1 cellular context compared by ENCODE assay signal in the genomic region with DNA sequence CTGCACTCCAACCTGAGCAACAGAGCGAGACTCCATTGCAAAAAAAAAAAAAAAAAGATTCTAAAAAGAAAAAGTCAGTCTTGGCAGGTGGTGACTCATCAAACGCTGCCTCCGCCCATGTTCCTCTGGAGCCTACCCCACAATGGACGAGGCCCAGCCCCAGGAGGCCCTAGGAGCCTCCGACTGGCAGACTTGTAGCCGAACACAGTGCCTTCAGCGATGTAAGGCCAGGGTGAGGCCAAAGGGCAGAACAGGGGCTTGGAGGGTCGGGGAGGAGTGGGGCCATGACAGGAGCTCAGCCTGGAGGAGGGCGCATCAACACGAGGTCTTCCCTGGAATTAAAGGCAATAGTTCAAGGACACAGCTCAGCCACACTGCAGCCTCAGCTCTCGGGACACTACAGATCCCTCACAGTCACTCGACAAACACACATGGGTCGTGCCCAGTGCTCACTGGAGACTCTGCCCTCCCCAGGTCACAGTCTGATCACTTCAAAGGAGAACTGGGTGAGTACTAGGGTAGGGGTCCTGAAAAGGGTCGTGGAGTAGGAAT.
TF ChIP-seq lines count a peak whose summit lies in the region.

No MANE protein-coding gene starts in this region.

TF ChIP-seq in HepG2, 621 proteins besides CTCF, POLR2A, EP300 and RAD21 (continues in another document):
- TF ChIP-seq SRSF4 (IDR thresholded peaks at IDR 0.05; ENCODE audit: low read depth, low read length, poor library complexity, severe bottlenecking), result no peak
- TF ChIP-seq, protein P1, sequence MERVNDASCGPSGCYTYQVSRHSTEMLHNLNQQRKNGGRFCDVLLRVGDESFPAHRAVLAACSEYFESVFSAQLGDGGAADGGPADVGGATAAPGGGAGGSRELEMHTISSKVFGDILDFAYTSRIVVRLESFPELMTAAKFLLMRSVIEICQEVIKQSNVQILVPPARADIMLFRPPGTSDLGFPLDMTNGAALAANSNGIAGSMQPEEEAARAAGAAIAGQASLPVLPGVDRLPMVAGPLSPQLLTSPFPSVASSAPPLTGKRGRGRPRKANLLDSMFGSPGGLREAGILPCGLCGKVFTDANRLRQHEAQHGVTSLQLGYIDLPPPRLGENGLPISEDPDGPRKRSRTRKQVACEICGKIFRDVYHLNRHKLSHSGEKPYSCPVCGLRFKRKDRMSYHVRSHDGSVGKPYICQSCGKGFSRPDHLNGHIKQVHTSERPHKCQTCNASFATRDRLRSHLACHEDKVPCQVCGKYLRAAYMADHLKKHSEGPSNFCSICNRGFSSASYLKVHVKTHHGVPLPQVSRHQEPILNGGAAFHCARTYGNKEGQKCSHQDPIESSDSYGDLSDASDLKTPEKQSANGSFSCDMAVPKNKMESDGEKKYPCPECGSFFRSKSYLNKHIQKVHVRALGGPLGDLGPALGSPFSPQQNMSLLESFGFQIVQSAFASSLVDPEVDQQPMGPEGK (CRISPR knock-in tag; IDR thresholded peaks at IDR 0.05), result 0 out of 2 replicates have a peak, but pooled peaks have one; percentile 21
- TF ChIP-seq ZBTB7B (CRISPR knock-in tag; IDR thresholded peaks at IDR 0.05), result peak; percentile 27; the same call in 1 of the 2 replicates
- TF ChIP-seq ZBTB38 (CRISPR knock-in tag; IDR thresholded peaks at IDR 0.05), result peak; percentile 22; the same call in 1 of the 2 replicates
- peak; percentile 19; the same call in 1 of the 2 replicates for TF ChIP-seq HNF4A (CRISPR knock-in tag; IDR thresholded peaks at IDR 0.05)
- TF ChIP-seq MEIS2 (CRISPR knock-in tag; IDR thresholded peaks at IDR 0.05), result no peak
- TF ChIP-seq, protein P2, sequence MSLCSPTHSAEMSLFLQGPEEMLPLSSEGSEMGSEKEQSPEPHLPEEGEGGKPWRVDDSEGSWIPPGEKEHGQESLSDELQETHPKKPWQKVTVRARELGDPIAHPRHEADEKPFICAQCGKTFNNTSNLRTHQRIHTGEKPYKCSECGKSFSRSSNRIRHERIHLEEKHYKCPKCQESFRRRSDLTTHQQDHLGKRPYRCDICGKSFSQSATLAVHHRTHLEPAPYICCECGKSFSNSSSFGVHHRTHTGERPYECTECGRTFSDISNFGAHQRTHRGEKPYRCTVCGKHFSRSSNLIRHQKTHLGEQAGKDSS (CRISPR knock-in tag; IDR thresholded peaks at IDR 0.05; ENCODE audit: borderline replicate concordance, low read depth), result peak; percentile 90
- TF ChIP-seq ZSCAN31 (CRISPR knock-in tag; IDR thresholded peaks at IDR 0.05; ENCODE audit: low read depth), result no peak
- 0 out of 2 replicates have a peak, but pooled peaks have one; percentile 24 for TF ChIP-seq SALL1 (CRISPR knock-in tag; IDR thresholded peaks at IDR 0.05)
- TF ChIP-seq, protein P3, sequence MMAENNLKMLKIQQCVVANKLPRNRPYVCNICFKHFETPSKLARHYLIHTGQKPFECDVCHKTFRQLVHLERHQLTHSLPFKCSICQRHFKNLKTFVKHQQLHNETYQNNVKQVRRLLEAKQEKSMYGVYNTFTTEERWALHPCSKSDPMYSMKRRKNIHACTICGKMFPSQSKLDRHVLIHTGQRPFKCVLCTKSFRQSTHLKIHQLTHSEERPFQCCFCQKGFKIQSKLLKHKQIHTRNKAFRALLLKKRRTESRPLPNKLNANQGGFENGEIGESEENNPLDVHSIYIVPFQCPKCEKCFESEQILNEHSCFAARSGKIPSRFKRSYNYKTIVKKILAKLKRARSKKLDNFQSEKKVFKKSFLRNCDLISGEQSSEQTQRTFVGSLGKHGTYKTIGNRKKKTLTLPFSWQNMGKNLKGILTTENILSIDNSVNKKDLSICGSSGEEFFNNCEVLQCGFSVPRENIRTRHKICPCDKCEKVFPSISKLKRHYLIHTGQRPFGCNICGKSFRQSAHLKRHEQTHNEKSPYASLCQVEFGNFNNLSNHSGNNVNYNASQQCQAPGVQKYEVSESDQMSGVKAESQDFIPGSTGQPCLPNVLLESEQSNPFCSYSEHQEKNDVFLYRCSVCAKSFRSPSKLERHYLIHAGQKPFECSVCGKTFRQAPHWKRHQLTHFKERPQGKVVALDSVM (CRISPR knock-in tag; IDR thresholded peaks at IDR 0.05), result peak; percentile 42; the same call in 1 of the 2 replicates
- TF ChIP-seq ZNF460 (CRISPR knock-in tag; IDR thresholded peaks at IDR 0.05; ENCODE audit: borderline replicate concordance), result peak; percentile 2; the same call in 1 of the 2 replicates
- TF ChIP-seq SCMH1 (CRISPR knock-in tag; IDR thresholded peaks at IDR 0.05; ENCODE audit: borderline replicate concordance), result no peak
- TF ChIP-seq, protein P4, sequence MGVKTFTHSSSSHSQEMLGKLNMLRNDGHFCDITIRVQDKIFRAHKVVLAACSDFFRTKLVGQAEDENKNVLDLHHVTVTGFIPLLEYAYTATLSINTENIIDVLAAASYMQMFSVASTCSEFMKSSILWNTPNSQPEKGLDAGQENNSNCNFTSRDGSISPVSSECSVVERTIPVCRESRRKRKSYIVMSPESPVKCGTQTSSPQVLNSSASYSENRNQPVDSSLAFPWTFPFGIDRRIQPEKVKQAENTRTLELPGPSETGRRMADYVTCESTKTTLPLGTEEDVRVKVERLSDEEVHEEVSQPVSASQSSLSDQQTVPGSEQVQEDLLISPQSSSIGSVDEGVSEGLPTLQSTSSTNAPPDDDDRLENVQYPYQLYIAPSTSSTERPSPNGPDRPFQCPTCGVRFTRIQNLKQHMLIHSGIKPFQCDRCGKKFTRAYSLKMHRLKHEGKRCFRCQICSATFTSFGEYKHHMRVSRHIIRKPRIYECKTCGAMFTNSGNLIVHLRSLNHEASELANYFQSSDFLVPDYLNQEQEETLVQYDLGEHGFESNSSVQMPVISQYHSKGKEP (CRISPR knock-in tag; IDR thresholded peaks at IDR 0.05), result no peak
- peak; percentile 44 for TF ChIP-seq TEAD3 (CRISPR knock-in tag; optimal IDR thresholded peaks at IDR 0.05; ENCODE audit: borderline replicate concordance)
- TF ChIP-seq ZNF790 (CRISPR knock-in tag; IDR thresholded peaks at IDR 0.05; ENCODE audit: borderline replicate concordance), result no peak
- TF ChIP-seq PITX1 (CRISPR knock-in tag; IDR thresholded peaks at IDR 0.05), result peak; percentile 52; the same call in 1 of the 2 replicates
- no peak for TF ChIP-seq ZNF772 (CRISPR knock-in tag; IDR thresholded peaks at IDR 0.05)
- TF ChIP-seq FOSL2 (CRISPR knock-in tag; IDR thresholded peaks at IDR 0.05), result peak; percentile 79
- TF ChIP-seq SP140L (CRISPR knock-in tag; IDR thresholded peaks at IDR 0.05; ENCODE audit: borderline replicate concordance), result no peak
- peak; percentile 77 for TF ChIP-seq ZMYM3 (CRISPR knock-in tag; IDR thresholded peaks at IDR 0.05)
- TF ChIP-seq NR2F1 (CRISPR knock-in tag; IDR thresholded peaks at IDR 0.05), result 0 out of 4 replicates have a peak, but pooled peaks of 1 of the 2 experiments have one; percentile 17
- 0 out of 2 replicates have a peak, but pooled peaks have one; percentile 15 for TF ChIP-seq KDM2A (CRISPR knock-in tag; IDR thresholded peaks at IDR 0.05; ENCODE audit: borderline replicate concordance, low read depth)
- TF ChIP-seq POLR2G (IDR thresholded peaks at IDR 0.05; ENCODE audit: low read depth, low read length), result peak; percentile 44; the same call in 1 of the 2 replicates
- 0 out of 2 replicates have a peak, but pooled peaks have one; percentile 23 for TF ChIP-seq AHR (CRISPR knock-in tag; IDR thresholded peaks at IDR 0.05)
- peak; percentile 22; the same call in 1 of the 2 replicates for TF ChIP-seq ZFY (CRISPR knock-in tag; IDR thresholded peaks at IDR 0.05)
- TF ChIP-seq ZNF253 (CRISPR knock-in tag; IDR thresholded peaks at IDR 0.05; ENCODE audit: borderline replicate concordance), result no peak
- TF ChIP-seq ZNF263 (CRISPR knock-in tag; IDR thresholded peaks at IDR 0.05), result peak; percentile 79
- TF ChIP-seq HDAC6 (IDR thresholded peaks at IDR 0.05; ENCODE audit: low read depth, low read length), result no peak
- TF ChIP-seq DMAP1 (CRISPR knock-in tag; IDR thresholded peaks at IDR 0.05), result 0 out of 2 replicates have a peak, but pooled peaks have one; percentile 24
- TF ChIP-seq, protein P5, sequence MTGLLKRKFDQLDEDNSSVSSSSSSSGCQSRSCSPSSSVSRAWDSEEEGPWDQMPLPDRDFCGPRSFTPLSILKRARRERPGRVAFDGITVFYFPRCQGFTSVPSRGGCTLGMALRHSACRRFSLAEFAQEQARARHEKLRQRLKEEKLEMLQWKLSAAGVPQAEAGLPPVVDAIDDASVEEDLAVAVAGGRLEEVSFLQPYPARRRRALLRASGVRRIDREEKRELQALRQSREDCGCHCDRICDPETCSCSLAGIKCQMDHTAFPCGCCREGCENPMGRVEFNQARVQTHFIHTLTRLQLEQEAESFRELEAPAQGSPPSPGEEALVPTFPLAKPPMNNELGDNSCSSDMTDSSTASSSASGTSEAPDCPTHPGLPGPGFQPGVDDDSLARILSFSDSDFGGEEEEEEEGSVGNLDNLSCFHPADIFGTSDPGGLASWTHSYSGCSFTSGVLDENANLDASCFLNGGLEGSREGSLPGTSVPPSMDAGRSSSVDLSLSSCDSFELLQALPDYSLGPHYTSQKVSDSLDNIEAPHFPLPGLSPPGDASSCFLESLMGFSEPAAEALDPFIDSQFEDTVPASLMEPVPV (CRISPR knock-in tag; IDR thresholded peaks at IDR 0.05), result no peak
- TF ChIP-seq RXRB (CRISPR knock-in tag; IDR thresholded peaks at IDR 0.05; ENCODE audit: borderline replicate concordance), result 0 out of 2 replicates have a peak, but pooled peaks have one; percentile 42
- peak; percentile 36; the same call in 1 of the 2 replicates for TF ChIP-seq MYC (CRISPR knock-in tag; IDR thresholded peaks at IDR 0.05; ENCODE audit: borderline replicate concordance)
- peak; percentile 99 for TF ChIP-seq ZNF3 (CRISPR knock-in tag; IDR thresholded peaks at IDR 0.05)
- TF ChIP-seq, protein P6, sequence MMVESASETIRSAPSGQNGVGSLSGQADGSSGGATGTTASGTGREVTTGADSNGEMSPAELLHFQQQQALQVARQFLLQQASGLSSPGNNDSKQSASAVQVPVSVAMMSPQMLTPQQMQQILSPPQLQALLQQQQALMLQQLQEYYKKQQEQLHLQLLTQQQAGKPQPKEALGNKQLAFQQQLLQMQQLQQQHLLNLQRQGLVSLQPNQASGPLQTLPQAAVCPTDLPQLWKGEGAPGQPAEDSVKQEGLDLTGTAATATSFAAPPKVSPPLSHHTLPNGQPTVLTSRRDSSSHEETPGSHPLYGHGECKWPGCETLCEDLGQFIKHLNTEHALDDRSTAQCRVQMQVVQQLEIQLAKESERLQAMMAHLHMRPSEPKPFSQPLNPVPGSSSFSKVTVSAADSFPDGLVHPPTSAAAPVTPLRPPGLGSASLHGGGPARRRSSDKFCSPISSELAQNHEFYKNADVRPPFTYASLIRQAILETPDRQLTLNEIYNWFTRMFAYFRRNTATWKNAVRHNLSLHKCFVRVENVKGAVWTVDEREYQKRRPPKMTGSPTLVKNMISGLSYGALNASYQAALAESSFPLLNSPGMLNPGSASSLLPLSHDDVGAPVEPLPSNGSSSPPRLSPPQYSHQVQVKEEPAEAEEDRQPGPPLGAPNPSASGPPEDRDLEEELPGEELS (CRISPR knock-in tag; IDR thresholded peaks at IDR 0.05), result no peak
- TF ChIP-seq GABPB1 (CRISPR knock-in tag; IDR thresholded peaks at IDR 0.05), result peak; percentile 27; the same call in 1 of the 2 replicates
- TF ChIP-seq ZNF598 (CRISPR knock-in tag; IDR thresholded peaks at IDR 0.05; ENCODE audit: borderline replicate concordance), result no peak
- TF ChIP-seq HOXA3 (CRISPR knock-in tag; IDR thresholded peaks at IDR 0.05), result peak; percentile 22; the same call in 1 of the 2 replicates
- TF ChIP-seq, protein P7, sequence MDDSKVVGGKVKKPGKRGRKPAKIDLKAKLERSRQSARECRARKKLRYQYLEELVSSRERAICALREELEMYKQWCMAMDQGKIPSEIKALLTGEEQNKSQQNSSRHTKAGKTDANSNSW (CRISPR knock-in tag; IDR thresholded peaks at IDR 0.05; ENCODE audit: borderline replicate concordance), result no peak
- TF ChIP-seq AGO2 (optimal IDR thresholded peaks at IDR 0.05; ENCODE audit: low read depth, low read length), result peak; percentile 53
- TF ChIP-seq HHEX (CRISPR knock-in tag; IDR thresholded peaks at IDR 0.05), result no peak
- TF ChIP-seq RELA (CRISPR knock-in tag; IDR thresholded peaks at IDR 0.05), result no peak
- no peak for TF ChIP-seq MIXL1 (CRISPR knock-in tag; IDR thresholded peaks at IDR 0.05)
- TF ChIP-seq, protein P8, sequence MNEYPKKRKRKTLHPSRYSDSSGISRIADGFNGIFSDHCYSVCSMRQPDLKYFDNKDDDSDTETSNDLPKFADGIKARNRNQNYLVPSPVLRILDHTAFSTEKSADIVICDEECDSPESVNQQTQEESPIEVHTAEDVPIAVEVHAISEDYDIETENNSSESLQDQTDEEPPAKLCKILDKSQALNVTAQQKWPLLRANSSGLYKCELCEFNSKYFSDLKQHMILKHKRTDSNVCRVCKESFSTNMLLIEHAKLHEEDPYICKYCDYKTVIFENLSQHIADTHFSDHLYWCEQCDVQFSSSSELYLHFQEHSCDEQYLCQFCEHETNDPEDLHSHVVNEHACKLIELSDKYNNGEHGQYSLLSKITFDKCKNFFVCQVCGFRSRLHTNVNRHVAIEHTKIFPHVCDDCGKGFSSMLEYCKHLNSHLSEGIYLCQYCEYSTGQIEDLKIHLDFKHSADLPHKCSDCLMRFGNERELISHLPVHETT (CRISPR knock-in tag; conservative IDR thresholded peaks at IDR 0.05), result no peak
- TF ChIP-seq ZFP1 (CRISPR knock-in tag; IDR thresholded peaks at IDR 0.05), result no peak
- 0 out of 2 replicates have a peak, but pooled peaks have one; percentile 32 for TF ChIP-seq HDAC1 (CRISPR knock-in tag; IDR thresholded peaks at IDR 0.05)
- TF ChIP-seq, protein P9, sequence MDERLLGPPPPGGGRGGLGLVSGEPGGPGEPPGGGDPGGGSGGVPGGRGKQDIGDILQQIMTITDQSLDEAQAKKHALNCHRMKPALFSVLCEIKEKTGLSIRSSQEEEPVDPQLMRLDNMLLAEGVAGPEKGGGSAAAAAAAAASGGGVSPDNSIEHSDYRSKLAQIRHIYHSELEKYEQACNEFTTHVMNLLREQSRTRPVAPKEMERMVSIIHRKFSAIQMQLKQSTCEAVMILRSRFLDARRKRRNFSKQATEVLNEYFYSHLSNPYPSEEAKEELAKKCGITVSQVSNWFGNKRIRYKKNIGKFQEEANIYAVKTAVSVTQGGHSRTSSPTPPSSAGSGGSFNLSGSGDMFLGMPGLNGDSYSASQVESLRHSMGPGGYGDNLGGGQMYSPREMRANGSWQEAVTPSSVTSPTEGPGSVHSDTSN (CRISPR knock-in tag; IDR thresholded peaks at IDR 0.05), result 0 out of 2 replicates have a peak, but pooled peaks have one; percentile 12
- 0 out of 2 replicates have a peak, but pooled peaks have one; percentile 15 for TF ChIP-seq ZNF331 (CRISPR knock-in tag; IDR thresholded peaks at IDR 0.05)
- TF ChIP-seq ZNF501 (CRISPR knock-in tag; IDR thresholded peaks at IDR 0.05), result 0 out of 2 replicates have a peak, but pooled peaks have one; percentile 14
- peak; percentile 44; the same call in 1 of the 2 replicates for TF ChIP-seq PPARG (CRISPR knock-in tag; conservative IDR thresholded peaks at IDR 0.05)
- no peak for TF ChIP-seq BRCA1 (CRISPR knock-in tag; IDR thresholded peaks at IDR 0.05)
- TF ChIP-seq RARA (CRISPR knock-in tag; IDR thresholded peaks at IDR 0.05), result peak; percentile 68
- TF ChIP-seq NR2F6 (IDR thresholded peaks at IDR 0.05), result no peak
- TF ChIP-seq NR2F6 (CRISPR knock-in tag; IDR thresholded peaks at IDR 0.05), result peak; percentile 35; the same call in 1 of the 2 replicates
- TF ChIP-seq HIVEP1 (CRISPR knock-in tag; IDR thresholded peaks at IDR 0.05), result no peak
